8 cellular contexts compared by ENCODE assay signal in genomic region chr7:116786791-116787443, GRCh38.
A peak's percentile ranks its signal among the peaks of the same experiment; 100 is the strongest.
DNase-seq lines count a peak whose midpoint lies in the region; ATAC-seq, FAIRE-seq and TF ChIP-seq lines count a peak whose summit lies in the region.

No MANE protein-coding gene starts in this region.

- no peaks in the 10 kb centered on the region for H3K79me2 ChIP-seq in SU-DHL-6 (ENCODE audit: insufficient read depth, low read length)
- H3K79me2 ChIP-seq in keratinocyte (ENCODE audit: control insufficient read depth, insufficient read depth, low read length), result no peaks in the 10 kb centered on the region

- ATAC-seq in GM19438 (IDR thresholded peaks at IDR 0.05; ENCODE audit: low read depth, unreplicated experiment), result peak; percentile 98
- peak; percentile 99 for ATAC-seq in HG03175 (IDR thresholded peaks at IDR 0.05; ENCODE audit: unreplicated experiment)

- dilution Hi-C loops in keratinocyte (cut with MboI; ENCODE audit: extremely low pct_ligation_motif_present, low sequenced_read_pairs), result no loop called here

- H2AFZ ChIP-seq in SU-DHL-6 (ENCODE audit: low read depth, low read length, severe bottlenecking) (no peak overlapping the region), keratinocyte (ENCODE audit: control insufficient read depth, low read length) (no peak overlapping the region)

- H3K9me3 ChIP-seq in SU-DHL-6 (ENCODE audit: insufficient read depth, low read length) (no peaks in the 10 kb centered on the region), keratinocyte (ENCODE audit: control insufficient read depth, low read depth, low read length) (no peaks in the 10 kb centered on the region)

- H3K27me3 ChIP-seq in SU-DHL-6 (ENCODE audit: low read length) (no peaks in the 10 kb centered on the region), keratinocyte (ENCODE audit: control insufficient read depth, extremely low read depth, insufficient read depth, low read length) (no peaks in the 10 kb centered on the region)

- H4K20me1 ChIP-seq in SU-DHL-6 (ENCODE audit: low read depth, low read length) (no peaks in the 10 kb centered on the region), keratinocyte (ENCODE audit: control insufficient read depth, extremely low read depth, insufficient read depth, low read length) (no peaks in the 10 kb centered on the region)

- no peaks in the 10 kb centered on the region for H3K9me1 ChIP-seq in keratinocyte (ENCODE audit: control insufficient read depth, extremely low read depth, insufficient read depth, low read length)

- no peak overlapping the region for H3K4me2 ChIP-seq in SU-DHL-6 (ENCODE audit: low read depth, low read length, poor library complexity, severe bottlenecking)
- no peak overlapping the region for H3K4me2 ChIP-seq in keratinocyte (ENCODE audit: control insufficient read depth, extremely low read depth, insufficient read depth, low read depth, low read length)

- H3K27ac ChIP-seq in SU-DHL-6 (ENCODE audit: low read depth, low read length), result no peak overlapping the region
- no peak overlapping the region for H3K27ac ChIP-seq in keratinocyte (ENCODE audit: control insufficient read depth, insufficient read depth, low read length)

- no peak overlapping the region for H3K4me3 ChIP-seq in SU-DHL-6 (ENCODE audit: insufficient read depth, low read length, poor library complexity, severe bottlenecking)
- no peak overlapping the region for H3K4me3 ChIP-seq in keratinocyte (ENCODE audit: control insufficient read depth in 2 of 3, extremely low read depth in 1 of 3, insufficient read depth in 2 of 3, low read depth in 1 of 3, low read length in 3 of 3)

- DNase-seq in DMS153 (lab: John Stamatoyannopoulos, UW) (peak; percentile 17), DMS153 treated with DMSO at 0.1 percent for 48 hours (lab: John Stamatoyannopoulos, UW; ENCODE audit: unreplicated experiment) (no peak), keratinocyte (ENCODE audit: low read depth, low spot score) (no peak), posterior vena cava (ENCODE audit: low spot score) (no peak), head of caudate nucleus (no peak)

- H3K9me2 ChIP-seq in SU-DHL-6 (replicated peaks; ENCODE audit: insufficient read depth, low read length), result no peaks in the 10 kb centered on the region

- TF ChIP-seq CTCF in SU-DHL-6 (IDR thresholded peaks at IDR 0.05; ENCODE audit: insufficient read depth, low read length, poor library complexity, severe bottlenecking) (peak; percentile 45), keratinocyte (optimal IDR thresholded peaks at IDR 0.05 in 1 of 3, IDR thresholded peaks at IDR 0.05 in 1 of 3, conservative IDR thresholded peaks at IDR 0.05 in 1 of 3; ENCODE audit: extremely low read depth in 1 of 3, insufficient read depth in 2 of 3, low read length in 3 of 3) (peak in 2 of 3 experiments; percentile 11 to 35)

- no peak for FAIRE-seq in keratinocyte (lab: Jason Lieb, UNC)

- H3K36me3 ChIP-seq in SU-DHL-6 (ENCODE audit: low read length) (no peaks in the 10 kb centered on the region), keratinocyte (ENCODE audit: control insufficient read depth in 2 of 2, extremely low read depth in 1 of 2, insufficient read depth in 2 of 2, low read length in 2 of 2) (peaks cover 24 to 38% of the 10 kb centered on the region in 2 experiments)

- intact Hi-C loops in posterior vena cava (cut with DNase I), result no loop called here
- intact Hi-C loops in head of caudate nucleus (cut with DNase I), result no loop called here

- H3K9ac ChIP-seq in SU-DHL-6 (ENCODE audit: low read length), result no peak overlapping the region
- no peak overlapping the region for H3K9ac ChIP-seq in keratinocyte (ENCODE audit: control insufficient read depth, extremely low read depth, insufficient read depth, low read length)

- no peaks in the 10 kb centered on the region for H3F3A ChIP-seq in SU-DHL-6 (ENCODE audit: insufficient read depth)

- peaks cover 9% of the 10 kb centered on the region for H3K4me1 ChIP-seq in keratinocyte (ENCODE audit: control insufficient read depth, extremely low read depth, insufficient read depth, low read length)
